Comparison of ENCODE assay signal across 1 cellular context in genomic region chr5:115875447-115875846, GRCh38.
TF ChIP-seq lines count a peak whose summit lies in the region.

No MANE protein-coding gene starts in this region.

TF ChIP-seq in HepG2, 621 proteins besides CTCF, POLR2A, EP300 and RAD21:
- TF ChIP-seq ZNF687 (CRISPR knock-in tag; IDR thresholded peaks at IDR 0.05), result no peak
- no peak for TF ChIP-seq PCBP2 (optimal IDR thresholded peaks at IDR 0.05; ENCODE audit: low read depth, low read length, poor library complexity, severe bottlenecking)
- TF ChIP-seq RFXANK (CRISPR knock-in tag; IDR thresholded peaks at IDR 0.05), result no peak
- TF ChIP-seq ZNF776 (CRISPR knock-in tag; IDR thresholded peaks at IDR 0.05), result no peak
- no peak for TF ChIP-seq ZNF354B (CRISPR knock-in tag; IDR thresholded peaks at IDR 0.05)
- no peak for TF ChIP-seq ZNF704 (CRISPR knock-in tag; IDR thresholded peaks at IDR 0.05; ENCODE audit: borderline replicate concordance)
- TF ChIP-seq MAZ (IDR thresholded peaks at IDR 0.05; ENCODE audit: borderline replicate concordance, low read depth, low read length), result no peak
- no peak for TF ChIP-seq MAZ (CRISPR knock-in tag; IDR thresholded peaks at IDR 0.05; ENCODE audit: low read depth)
- TF ChIP-seq FOXM1 (CRISPR knock-in tag; IDR thresholded peaks at IDR 0.05), result no peak
- no peak for TF ChIP-seq ISX (CRISPR knock-in tag; conservative IDR thresholded peaks at IDR 0.05)
- TF ChIP-seq ZHX1 (CRISPR knock-in tag; IDR thresholded peaks at IDR 0.05; ENCODE audit: low read depth), result no peak
- TF ChIP-seq KAT2B (IDR thresholded peaks at IDR 0.05; ENCODE audit: borderline replicate concordance, low read depth, low read length), result no peak
